ENCODE assay signal across 8 cellular contexts in the genomic region with DNA sequence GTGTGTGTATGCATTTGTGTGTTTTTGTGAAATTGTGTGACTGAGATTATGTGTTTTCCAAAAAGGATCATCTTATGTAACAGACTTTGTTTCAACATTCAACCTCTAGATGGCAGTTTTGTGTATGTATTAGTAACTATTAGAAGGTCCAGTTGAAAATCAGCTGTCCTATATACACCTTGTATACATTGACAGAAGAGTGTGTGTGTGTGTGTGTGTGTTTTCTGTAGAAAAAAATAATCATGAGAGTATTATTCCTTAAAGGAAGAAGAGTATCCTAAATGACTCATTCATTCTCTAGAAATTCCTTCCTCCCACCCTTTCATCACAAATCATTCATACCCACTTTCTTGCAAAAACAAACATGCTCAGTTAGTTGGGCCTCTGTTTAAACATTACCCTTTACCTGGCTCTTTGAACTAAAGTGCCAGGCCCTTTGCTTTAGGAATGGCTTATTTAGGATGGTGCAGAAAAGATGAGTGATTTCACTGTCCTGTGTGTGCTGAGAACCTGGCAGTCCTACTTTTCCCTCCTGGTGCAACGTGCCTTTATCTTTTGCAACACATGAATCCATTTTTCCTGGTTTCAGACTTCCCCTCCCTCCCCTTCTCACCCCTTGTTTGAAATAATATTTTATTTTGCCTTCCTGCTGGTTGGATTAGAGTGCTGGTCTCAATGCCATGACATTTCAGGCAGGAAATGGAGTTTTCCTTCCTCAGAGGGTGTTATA.
DNase-seq lines count a peak whose midpoint lies in the region; ATAC-seq and TF ChIP-seq lines count a peak whose summit lies in the region.

No MANE protein-coding gene starts in this region.

- H3K9me3 ChIP-seq in thyroid gland = no peaks in the 10 kb centered on the region

- no peak for TF ChIP-seq POLR2A in thyroid gland (IDR thresholded peaks at IDR 0.05)

- intact Hi-C loops in thyroid gland (cut with DNase I) = loop anchor here (10.0 kb wide), 1 partner anchor 482 kb away; the partner anchor contains the start of gene NR3C1

- no peaks in the 10 kb centered on the region for H3K27me3 ChIP-seq in thyroid gland

- H3K36me3 Mint-ChIP-seq in activated T-helper 17 cell treated with anti-CD3 and anti-CD28 coated beads, Interleukin-2, amount 50 U/mL, for 72 hours (ENCODE audit: low read depth) = no peaks in the 10 kb centered on the region

- WGBS in thyroid gland, 2 donors = 68 to 71% methylated on average over 1 of the region's 1 CpG

- no peaks in the 10 kb centered on the region for H3K27me3 Mint-ChIP-seq in activated T-helper 17 cell treated with anti-CD3 and anti-CD28 coated beads, Interleukin-2, amount 50 U/mL, for 72 hours

- H3K27ac ChIP-seq in thyroid gland = peak overlapping the region in 1 of 3 donors; percentile 29

- DNase-seq in EL (peak; percentile 48), NCI-H1105 treated with DMSO at 0.1 percent for 48 hours (lab: John Stamatoyannopoulos, UW) (peak; percentile 38), hepatic stellate cell (ENCODE audit: low spot score) (peak; percentile 11), thyroid gland (no peak), activated gamma-delta T cell (lab: John Stamatoyannopoulos, UW) (no peak)
- DNase-seq in effector CD8-positive, alpha-beta T cell (lab: John Stamatoyannopoulos, UW) = no peak

- peak; percentile 87 for ATAC-seq in GM21786 (IDR thresholded peaks at IDR 0.05; ENCODE audit: unreplicated experiment)
- peak; percentile 26 for ATAC-seq in activated T-helper 17 cell treated with anti-CD3 and anti-CD28 coated beads, Interleukin-2, amount 50 U/mL, for 72 hours (replicated peaks)

- no peak overlapping the region for H3K4me3 Mint-ChIP-seq in activated T-helper 17 cell treated with anti-CD3 and anti-CD28 coated beads, Interleukin-2, amount 50 U/mL, for 72 hours

- no peak overlapping the region for H3K4me3 ChIP-seq in thyroid gland (replicated peaks in 1 of 3)

- H3K27ac Mint-ChIP-seq in activated T-helper 17 cell treated with anti-CD3 and anti-CD28 coated beads, Interleukin-2, amount 50 U/mL, for 72 hours = no peak overlapping the region

- no peaks in the 10 kb centered on the region for H3K9me3 Mint-ChIP-seq in activated T-helper 17 cell treated with anti-CD3 and anti-CD28 coated beads, Interleukin-2, amount 50 U/mL, for 72 hours

- H3K36me3 ChIP-seq in thyroid gland = no peaks in the 10 kb centered on the region

- peak in 4 of 6 experiments; percentile 18 to 63 (median 55) for TF ChIP-seq CTCF in thyroid gland (IDR thresholded peaks at IDR 0.05)

- H3K4me1 Mint-ChIP-seq in activated T-helper 17 cell treated with anti-CD3 and anti-CD28 coated beads, Interleukin-2, amount 50 U/mL, for 72 hours = peaks cover 20% of the 10 kb centered on the region

- peaks cover 7 to 17% of the 10 kb centered on the region in 2 donors for H3K4me1 ChIP-seq in thyroid gland

Comparison
In these comparisons a context has a peak if more than half of its experiments do, and no peak if none do; other contexts are left out.
1. DNase-seq: peak in EL (single experiment), NCI-H1105 treated with DMSO at 0.1 percent for 48 hours (single experiment) and hepatic stellate cell (single experiment); none in thyroid gland (0 of 2), activated gamma-delta T cell (single experiment) and effector CD8-positive, alpha-beta T cell (single experiment).